20 cellular contexts compared by ENCODE assay signal in genomic region chr5:175460560-175460959, GRCh38. TPM values are rescaled to one million over a fixed set of nuclear protein-coding genes. Genes with fewer than 3 reads are reported as not detected.
DNase-seq lines count a peak whose midpoint lies in the region; TF ChIP-seq lines count a peak whose summit lies in the region.
"Had no signal": no experiment of that assay in that cellular context is flagged by ENCODE, and none has a peak within 500 bp of the region (broad histone marks: within the 10 kb centered on the region; RNA-seq: fewer than 3 reads in every experiment).

No MANE protein-coding gene starts in this region.

- no peaks in the 10 kb centered on the region for H3K9me3 ChIP-seq in SK-N-MC (ENCODE audit: low read depth, low read length)
- H3K9me3 ChIP-seq: BE2C, BLaER1 had no signal

- peak overlapping the region; percentile 60 for H3K27ac Mint-ChIP-seq in mesothelial cell of epicardium
- H3K27ac Mint-ChIP-seq: CD14-positive monocyte; CD4-positive, alpha-beta memory T cell; CD4-positive, CD25-positive, alpha-beta regulatory T cell; CD8-positive, alpha-beta memory T cell had no signal

- H3K4me3 Mint-ChIP-seq in mesothelial cell of epicardium: no peak overlapping the region
- H3K4me3 Mint-ChIP-seq: CD14-positive monocyte; CD4-positive, alpha-beta memory T cell; CD4-positive, CD25-positive, alpha-beta regulatory T cell; CD8-positive, alpha-beta memory T cell had no signal

- no peak overlapping the region for H3K4me3 ChIP-seq in SK-N-MC
- H3K4me3 ChIP-seq: BLaER1, GM12878 had no signal

- no peak for DNase-seq in SK-N-MC (ENCODE audit: low read depth, low spot score)
- DNase-seq in mesothelial cell of epicardium (ENCODE audit: low spot score in 2 of 2, unreplicated experiment in 2 of 2): no peak
- DNase-seq in NCI-H1436 (lab: John Stamatoyannopoulos, UW): no peak
- no peak for DNase-seq in NCI-H2029 treated with DMSO at 0.1 percent for 48 hours (lab: John Stamatoyannopoulos, UW)
- no peak for DNase-seq in NCI-H345 (lab: John Stamatoyannopoulos, UW)
- DNase-seq: 8988T; BE2C; C1 segment of cervical spinal cord; CD4-positive, alpha-beta memory T cell; CD8-positive, alpha-beta memory T cell; DMS 273 treated with DMSO at 0.1 percent for 48 hours; DMS153; DMS79; DND-41; GDM1 had no signal

- H3K27me3 Mint-ChIP-seq in mesothelial cell of epicardium (ENCODE audit: low read depth): peaks cover 3% of the 10 kb centered on the region

- H3K9me3 Mint-ChIP-seq in mesothelial cell of epicardium: no peaks in the 10 kb centered on the region
- H3K9me3 Mint-ChIP-seq: CD14-positive monocyte; CD4-positive, alpha-beta memory T cell; CD4-positive, CD25-positive, alpha-beta regulatory T cell; CD8-positive, alpha-beta memory T cell had no signal

- H3K36me3 Mint-ChIP-seq in mesothelial cell of epicardium: no peaks in the 10 kb centered on the region
- H3K36me3 Mint-ChIP-seq: CD14-positive monocyte; CD4-positive, alpha-beta memory T cell; CD4-positive, CD25-positive, alpha-beta regulatory T cell; CD8-positive, alpha-beta memory T cell had no signal

- no peak for TF ChIP-seq CTCF in mesothelial cell of epicardium (IDR thresholded peaks at IDR 0.05; ENCODE audit: unreplicated experiment)

- peaks cover 8% of the 10 kb centered on the region for H3K4me1 Mint-ChIP-seq in mesothelial cell of epicardium

- H3K9ac ChIP-seq in SK-N-MC (ENCODE audit: insufficient read length): no peak overlapping the region
- H3K9ac ChIP-seq: BLaER1 had no signal

- 0 out of 2 replicates have a peak overlapping the region, but pooled peaks have one; percentile 4 for H3K27ac ChIP-seq in SK-N-MC
- H3K27ac ChIP-seq: BLaER1 had no signal

- H3K36me3 ChIP-seq in SK-N-MC (ENCODE audit: insufficient read depth, low read length): no peaks in the 10 kb centered on the region
- H3K36me3 ChIP-seq: BE2C, BLaER1 had no signal

RNA-seq across cellular contexts. Expression of gene DRD1, which starts 16.6 kb away (rescaled TPM):
- 0.34 to 0.54 TPM (median 0.40 TPM) in 3 replicates for total RNA-seq in mesothelial cell of epicardium
- total RNA-seq: CD4-positive, alpha-beta memory T cell; CD4-positive, CD25-positive, alpha-beta regulatory T cell; CD8-positive, alpha-beta memory T cell; G401; GM12878 had no signal

RNA-seq across cellular contexts. Expression of gene SFXN1, which starts 17.8 kb away (rescaled TPM):
- total RNA-seq in mesothelial cell of epicardium: 82.1 to 94.3 TPM (median 87.4 TPM) in 3 replicates
